8 cellular contexts compared by ENCODE assay signal in the genomic region with DNA sequence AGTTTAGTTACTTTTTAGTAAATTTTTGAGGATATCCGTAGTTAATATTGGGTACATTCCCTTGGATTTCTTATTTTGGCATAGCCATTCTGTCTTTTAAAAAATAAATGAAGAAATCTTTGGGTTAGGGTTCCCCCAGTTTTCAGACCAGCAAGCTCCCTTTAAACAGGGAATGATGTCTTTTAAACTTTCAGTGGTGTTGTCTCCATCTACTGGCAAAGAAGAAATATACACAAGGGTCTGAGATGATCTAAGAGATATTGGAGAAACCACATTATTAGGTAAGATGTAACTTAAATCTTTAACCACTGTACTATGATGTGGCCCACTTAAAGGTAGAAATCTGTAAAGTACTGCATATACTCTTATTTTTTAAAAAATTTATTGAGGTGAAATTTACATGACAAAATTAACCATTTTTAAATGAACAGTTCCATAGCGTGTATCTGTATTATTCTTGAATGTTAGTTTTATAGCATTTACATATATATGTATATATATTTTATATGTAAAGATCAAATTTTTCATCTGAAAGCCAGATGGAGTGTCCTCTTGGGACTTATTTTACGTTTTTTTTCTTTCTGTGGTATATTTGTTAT. TPM values are rescaled to one million over a fixed set of nuclear protein-coding genes. Genes with fewer than 3 reads are reported as not detected.
A peak's percentile ranks its signal among the peaks of the same experiment; 100 is the strongest.
DNase-seq lines count a peak whose midpoint lies in the region; ATAC-seq, FAIRE-seq and TF ChIP-seq lines count a peak whose summit lies in the region.

No MANE protein-coding gene starts in this region.

- H3K4me3 ChIP-seq in GM06990 (replicated peaks; ENCODE audit: low read depth, low read length) (no peak overlapping the region), HepG2 (replicated peaks in 1 of 3; ENCODE audit: insufficient read depth in 1 of 3, low read depth in 2 of 3, low read length in 3 of 3) (no peak overlapping the region)

- CTCF ChIA-PET in MCF 10A (lab: Yijun Ruan, JAX), result interaction anchor here (0.7 to 1.8 kb wide), 16 partner anchors 8 to 597 kb away, joined by 3 to 11 read pairs (median 6); a partner anchor contains a TSS
- CTCF ChIA-PET in HepG2 (lab: Yijun Ruan, JAX; ENCODE audit: low intra/inter-chr PET ratio, low total read pairs), result interaction anchor here (0.8 to 1.6 kb wide), 3 partner anchors 75 to 599 kb away, joined by 3 read pairs; a partner anchor contains a TSS

- H3K4me2 ChIP-seq in HepG2 (ENCODE audit: low read depth, low read length), result no peak overlapping the region

- H3K4me3 Mint-ChIP-seq in MCF 10A (ENCODE audit: unreplicated experiment), result no peak overlapping the region

- no peak overlapping the region for H2AFZ ChIP-seq in HepG2 (ENCODE audit: low read length)

- TF ChIP-seq POLR2A in HepG2 (IDR thresholded peaks at IDR 0.05; ENCODE audit: insufficient read depth in 1 of 2, low read depth in 2 of 2, low read length in 2 of 2), result no peak

- no peak for TF ChIP-seq RAD21 in HepG2 (CRISPR knock-in tag; IDR thresholded peaks at IDR 0.05)

- H3K27ac ChIP-seq in HepG2 (ENCODE audit: extremely low read length, insufficient read depth, low read length), result no peak overlapping the region

- DNase-seq in GM06990 (ENCODE audit: extremely low read depth, insufficient read length) (no peak), NCI-H526 treated with DMSO at 0.1 percent for 48 hours (lab: John Stamatoyannopoulos, UW) (peak; percentile 25), MCF 10A (ENCODE audit: unreplicated experiment) (peak; percentile 49), HepG2 (ENCODE audit: low spot score) (peak; percentile 27), omental fat pad (ENCODE audit: low spot score) (no peak), GOT3 (lab: John Stamatoyannopoulos, UW) (no peak)

- peaks cover 63% of the 10 kb centered on the region for H3K36me3 Mint-ChIP-seq in MCF 10A (ENCODE audit: insufficient read depth, unreplicated experiment)

- 0 out of 2 replicates have a peak, but pooled peaks cover 2% of the 10 kb centered on the region for H4K20me1 ChIP-seq in HepG2 (ENCODE audit: insufficient read depth, low read length)

- H3K27me3 ChIP-seq in GM06990 (replicated peaks; ENCODE audit: control insufficient read depth, insufficient read depth, low read length) (no peaks in the 10 kb centered on the region), HepG2 (ENCODE audit: control insufficient read depth in 1 of 2, insufficient read depth in 2 of 2, low read length in 2 of 2) (no peaks in the 10 kb centered on the region)

- no peaks in the 10 kb centered on the region for H3K9me3 ChIP-seq in HepG2 (ENCODE audit: low read length)

- TF ChIP-seq CTCF in GM06990 (IDR thresholded peaks at IDR 0.05; ENCODE audit: insufficient read depth, low read length, poor library complexity, severe bottlenecking) (peak; percentile 48), MCF 10A (IDR thresholded peaks at IDR 0.05; ENCODE audit: unreplicated experiment) (peak; percentile 58), HepG2 (CRISPR knock-in tag; IDR thresholded peaks at IDR 0.05) (peak; percentile 55), omental fat pad (IDR thresholded peaks at IDR 0.05) (no peak)

- no peak overlapping the region for H3K9ac ChIP-seq in HepG2 (ENCODE audit: insufficient read depth, low read depth, low read length)

- no peak overlapping the region for H3K27ac Mint-ChIP-seq in MCF 10A (ENCODE audit: low read depth, unreplicated experiment)

- no peak for TF ChIP-seq EP300 in HepG2 (IDR thresholded peaks at IDR 0.05; ENCODE audit: low read depth in 2 of 2, low read length in 2 of 2)
- no peak for TF ChIP-seq EP300 in HepG2 (CRISPR knock-in tag; IDR thresholded peaks at IDR 0.05; ENCODE audit: borderline replicate concordance)

- BruUV-seq in MCF 10A (replicated peaks; lab: Mats Ljungman, UMichigan) (no TSS peak), HepG2 (replicated peaks; lab: Mats Ljungman, UMichigan) (no TSS peak)

- ATAC-seq in HepG2 (peak; percentile 65), omental fat pad (ENCODE audit: low FRiP score) (no peak), HG03280 (IDR thresholded peaks at IDR 0.05; ENCODE audit: unreplicated experiment) (no peak)

- H3K27me3 Mint-ChIP-seq in MCF 10A (ENCODE audit: insufficient read depth, unreplicated experiment), result no peaks in the 10 kb centered on the region

- peaks cover 7% of the 10 kb centered on the region for H3K36me3 ChIP-seq in GM06990 (ENCODE audit: control insufficient read depth, insufficient read depth, low read length)
- H3K36me3 ChIP-seq in HepG2 (replicated peaks in 1 of 2; ENCODE audit: control insufficient read depth in 1 of 2, insufficient read depth in 2 of 2, low read length in 2 of 2), result peaks cover 7 to 39% of the 10 kb centered on the region in 2 experiments; a peak in 4 of 5 replicates

- no peaks in the 10 kb centered on the region for H3K4me1 ChIP-seq in HepG2 (ENCODE audit: insufficient read depth, low read length)

- FAIRE-seq in A204.1 (lab: Jason Lieb, UNC), result peak; percentile 96
- peak; percentile 42 for FAIRE-seq in HepG2 (lab: Jason Lieb, UNC)

- H3K9me3 Mint-ChIP-seq in MCF 10A (ENCODE audit: unreplicated experiment), result no peaks in the 10 kb centered on the region

- in situ Hi-C loops in HepG2 (cut with HindIII; ENCODE audit: extremely low pct_ligation_motif_present, low pct_unique_long_range_greater_than_20kb), result loop anchor here (10.0 to 25.0 kb wide), 2 partner anchors 217 to 615 kb away; a partner anchor contains a TSS

- intact Hi-C loops in MCF 10A (cut with micrococcal nuclease) (loop anchor here (1.0 to 5.0 kb wide), 4 partner anchors 75 to 600 kb away; a partner anchor contains a TSS), HepG2 (cut with micrococcal nuclease; ENCODE audit: unreplicated experiment) (loop anchor here (5.0 to 10.0 kb wide), 3 partner anchors 75 to 600 kb away; a partner anchor contains a TSS)

- no peaks in the 10 kb centered on the region for H3K4me1 Mint-ChIP-seq in MCF 10A (ENCODE audit: insufficient read depth, unreplicated experiment)

- H3K79me2 ChIP-seq in HepG2 (ENCODE audit: insufficient read depth, low read length), result no peaks in the 10 kb centered on the region

- POLR2A ChIA-PET in MCF 10A (lab: Yijun Ruan, JAX), result interaction anchor here (0.6 to 1.8 kb wide), 8 partner anchors 12 to 429 kb away, joined by 3 to 25 read pairs (median 5); a partner anchor contains a TSS
- POLR2A ChIA-PET in HepG2 (lab: Yijun Ruan, JAX), result interaction anchor here (0.8 kb wide), 1 partner anchor 74 kb away, joined by 5 read pairs; a partner anchor contains a TSS

- WGBS in HepG2 (ENCODE audit: low lambda C conversion rate), result 73% methylated on average over 3 of the region's 3 CpGs

TF ChIP-seq in HepG2, 621 proteins besides CTCF, POLR2A, EP300 and RAD21:
- TF ChIP-seq STAG1 (CRISPR knock-in tag; IDR thresholded peaks at IDR 0.05), result peak; percentile 60
- TF ChIP-seq ZBTB7A (CRISPR knock-in tag; IDR thresholded peaks at IDR 0.05), result no peak

RNA-seq across cellular contexts. Expression of a gene that starts 35.1 kb away (rescaled TPM):
- total RNA-seq in MCF 10A (2022) (165 and 213 TPM in 2 replicates), HepG2 (2016; rRNA removed; fragmentation: Illumina TruSeq; extraction: Trizol) (69.2 and 105 TPM in 2 replicates), omental fat pad (100 to 1,000 TPM in 1 of 4 donors, 10 to 100 TPM in 3; 45.0 to 155 (median 53.8) TPM)
- 16.1 and 18.9 TPM in 2 replicates for total RNA-seq in HepG2 (2016; cell fraction: cytosol; rRNA removed; fragmentation: Illumina TruSeq; extraction: Trizol; ENCODE audit: low read depth)
- 77.9 and 106 TPM in 2 replicates for total RNA-seq in HepG2 (2016; cell fraction: insoluble cytoplasmic fraction; rRNA removed; fragmentation: Illumina TruSeq; extraction: Trizol)
- total RNA-seq in HepG2 (2016; cell fraction: membrane; rRNA removed; fragmentation: Illumina TruSeq; extraction: Trizol), result 41.7 and 51.2 TPM in 2 replicates
- total RNA-seq in HepG2 (2016; cell fraction: nucleus; rRNA removed; fragmentation: Illumina TruSeq; extraction: Trizol), result 48.7 and 56.0 TPM in 2 replicates
- polyA plus RNA-seq in HepG2 (2011; rRNA removed), result 45.2 and 51.7 TPM in 2 replicates
- 23.3 and 41.0 TPM in 2 replicates for polyA plus RNA-seq in HepG2 (2011; cell fraction: cytosol; rRNA removed)
- polyA plus RNA-seq in HepG2 (2011; cell fraction: nucleus; rRNA removed), result 16.0 and 23.8 TPM in 2 replicates
- polyA plus RNA-seq in HepG2 (2012), result 72.7 and 92.6 TPM in 2 replicates
- polyA plus RNA-seq in HepG2 (2016; cell fraction: cytosol; fragmentation: Illumina TruSeq; extraction: Trizol; ENCODE audit: low read depth), result 19.2 and 23.1 TPM in 2 replicates
- 189 and 199 TPM in 2 replicates for polyA plus RNA-seq in HepG2 (2016; cell fraction: insoluble cytoplasmic fraction; fragmentation: Illumina TruSeq; extraction: Trizol; ENCODE audit: low read depth)
- polyA plus RNA-seq in HepG2 (2016; cell fraction: membrane; fragmentation: Illumina TruSeq; extraction: Trizol; ENCODE audit: low read depth), result 38.7 and 43.5 TPM in 2 replicates
- 92.1 and 94.0 TPM in 2 replicates for polyA plus RNA-seq in HepG2 (2016; cell fraction: nucleus; fragmentation: Illumina TruSeq; extraction: Trizol; ENCODE audit: insufficient read depth, low read depth)
- 39.8 and 76.3 TPM in 2 replicates for polyA minus RNA-seq in HepG2 (2011; rRNA and poly(A)+ RNA removed; ENCODE audit: low replicate concordance)
- 33.9 and 34.6 TPM in 2 replicates for polyA minus RNA-seq in HepG2 (2011; cell fraction: cytosol; rRNA and poly(A)+ RNA removed)
- 44.8 and 55.7 TPM in 2 replicates for polyA minus RNA-seq in HepG2 (2011; cell fraction: nucleus; rRNA and poly(A)+ RNA removed)

Comparison
In these comparisons a context has a peak if more than half of its experiments do, and no peak if none do; other contexts are left out.
1. DNase-seq: peak in NCI-H526 treated with DMSO at 0.1 percent for 48 hours (single experiment), MCF 10A (single experiment) and HepG2 (single experiment); none in GM06990 (single experiment), omental fat pad (single experiment) and GOT3 (single experiment).
2. CTCF ChIP-seq: peak in GM06990 (single experiment), MCF 10A (single experiment) and HepG2 (single experiment); none in omental fat pad (0 of 3).